9 cellular contexts compared by ENCODE assay signal in the genomic region with DNA sequence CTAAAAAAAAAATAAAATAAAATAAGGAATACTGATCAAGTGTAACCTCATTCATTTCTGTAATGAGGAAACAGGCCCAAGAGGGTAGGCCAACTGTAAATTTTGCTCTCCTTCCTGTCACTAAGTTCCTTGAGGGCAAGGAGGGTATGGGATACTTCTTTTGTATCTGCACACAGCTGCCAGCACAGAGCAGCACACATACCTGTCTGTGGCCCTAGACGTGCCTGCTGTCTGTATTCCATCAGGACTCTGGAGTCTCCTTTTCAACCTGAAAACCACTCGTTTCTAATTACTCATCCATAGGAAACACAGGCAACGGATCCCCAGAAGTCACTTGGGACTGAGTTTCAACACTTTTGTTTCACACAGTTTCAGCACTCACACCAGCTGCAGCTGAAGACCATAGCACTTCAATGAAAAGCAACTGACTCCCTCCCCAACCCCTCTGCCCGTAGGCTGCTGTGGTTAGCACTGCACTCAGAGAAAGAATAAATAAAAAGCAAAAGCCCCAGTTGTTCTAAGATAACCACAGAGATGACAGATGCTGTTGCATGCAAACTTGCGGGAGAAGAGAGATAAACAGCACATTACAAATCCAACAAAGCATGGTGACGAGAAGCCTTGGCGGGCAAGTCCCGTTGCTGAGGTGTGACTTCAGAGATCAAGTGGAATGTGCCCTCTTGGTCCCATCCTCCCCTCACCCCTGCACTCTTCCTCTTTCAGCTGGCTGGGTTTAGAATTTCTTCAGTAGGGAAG. TPM values are rescaled to one million over a fixed set of nuclear protein-coding genes. Genes with fewer than 3 reads are reported as not detected.
DNase-seq lines count a peak whose midpoint lies in the region; ATAC-seq and TF ChIP-seq lines count a peak whose summit lies in the region.
"Had no signal": no experiment of that assay in that cellular context is flagged by ENCODE, and none has a peak within 500 bp of the region (broad histone marks: within the 10 kb centered on the region; RNA-seq: fewer than 3 reads in every experiment).

No MANE protein-coding gene starts in this region.

- H2AFZ ChIP-seq in osteoblast (ENCODE audit: low read length) = no peak overlapping the region

- H3K27ac ChIP-seq in osteoblast (ENCODE audit: low read depth, low read length) = no peak overlapping the region

- peaks cover 5 to 6% of the 10 kb centered on the region in 2 donors for H3K9me3 Mint-ChIP-seq in activated naive CD4-positive, alpha-beta T cell treated with anti-CD3 and anti-CD28 coated beads, Interleukin-2, amount 50 U/mL, for 72 hours

- no peaks in the 10 kb centered on the region for H3K9me3 ChIP-seq in osteoblast (ENCODE audit: low read depth, low read length)

- H3K27ac Mint-ChIP-seq in activated naive CD4-positive, alpha-beta T cell treated with anti-CD3 and anti-CD28 coated beads, Interleukin-2, amount 50 U/mL, for 72 hours = peak overlapping the region; percentile 79 to 93

- TF ChIP-seq CTCF in GM20000 (IDR thresholded peaks at IDR 0.05; ENCODE audit: extremely low read depth, missing control alignments) = no peak
- no peak for TF ChIP-seq CTCF in osteoblast (IDR thresholded peaks at IDR 0.05; ENCODE audit: extremely low read depth, low read depth, low read length)
- TF ChIP-seq CTCF in omental fat pad (IDR thresholded peaks at IDR 0.05) = no peak

- peaks cover 14% of the 10 kb centered on the region for H3K4me1 ChIP-seq in osteoblast (ENCODE audit: insufficient read depth, low read length)

- peaks cover 48 to 58% of the 10 kb centered on the region in 2 donors for H3K36me3 Mint-ChIP-seq in activated naive CD4-positive, alpha-beta T cell treated with anti-CD3 and anti-CD28 coated beads, Interleukin-2, amount 50 U/mL, for 72 hours
- H3K36me3 Mint-ChIP-seq: brain had no signal

- H3K36me3 ChIP-seq in osteoblast (ENCODE audit: insufficient read depth, low read length) = no peaks in the 10 kb centered on the region

- peak; percentile 20 for DNase-seq in DMS79 (lab: John Stamatoyannopoulos, UW)
- DNase-seq in GM20000 (ENCODE audit: low spot score) = peak; percentile 60
- peak; percentile 96 for DNase-seq in Jurkat, Clone E6-1 (ENCODE audit: low read depth, low spot score)
- DNase-seq in activated naive CD4-positive, alpha-beta T cell treated with anti-CD3 and anti-CD28 coated beads, Interleukin-2, amount 50 U/mL, for 72 hours (ENCODE audit: low spot score in 2 of 2) = peak in 1 of 2 donors; percentile 17
- DNase-seq in osteoblast (ENCODE audit: insufficient read length, low spot score, missing footprints) = peak; percentile 29
- no peak for DNase-seq in HuH-7 (ENCODE audit: low spot score)
- DNase-seq in omental fat pad (ENCODE audit: low spot score) = no peak
- no peak for DNase-seq in NCI-H2227 (lab: John Stamatoyannopoulos, UW; ENCODE audit: unreplicated experiment)

- H4K20me1 ChIP-seq in osteoblast (ENCODE audit: insufficient read depth, low read length) = no peaks in the 10 kb centered on the region

- peak overlapping the region; percentile 5 for H3K4me2 ChIP-seq in osteoblast (ENCODE audit: insufficient read depth, low read length)

- H3K4me3 ChIP-seq in Jurkat, Clone E6-1 (ENCODE audit: low read length) = peak overlapping the region; percentile 17
- no peak overlapping the region for H3K4me3 ChIP-seq in osteoblast (ENCODE audit: insufficient read depth, low read length)

- no peaks in the 10 kb centered on the region for H3K79me2 ChIP-seq in osteoblast (ENCODE audit: insufficient read depth, low read length)

- peak; percentile 80 to 93 for ATAC-seq in activated naive CD4-positive, alpha-beta T cell treated with anti-CD3 and anti-CD28 coated beads, Interleukin-2, amount 50 U/mL, for 72 hours
- no peak for ATAC-seq in omental fat pad (ENCODE audit: low FRiP score)

- no peaks in the 10 kb centered on the region for H3K27me3 ChIP-seq in osteoblast (ENCODE audit: insufficient read depth, low read length)

RNA-seq across cellular contexts. Expression of a gene that starts 24.9 kb away (rescaled TPM):
- polyA plus RNA-seq in Jurkat, Clone E6-1 (2012; ENCODE audit: insufficient read depth, insufficient read length) = 12.3 TPM
- total RNA-seq in activated naive CD4-positive, alpha-beta T cell treated with anti-CD3 and anti-CD28 coated beads, Interleukin-2, amount 50 U/mL, for 72 hours = 10 to 100 TPM in 1 of 2 donors, 1 to 10 TPM in 1; 7.3 to 32.0 TPM
- total RNA-seq in osteoblast (13.8 and 16.3 TPM in 2 replicates), omental fat pad (10 to 100 TPM in 1 of 4 donors, 1 to 10 TPM in 3; 2.2 to 11.8 (median 5.0) TPM)

Comparison
In these comparisons a context has a peak if more than half of its experiments do, and no peak if none do; other contexts are left out.
1. DNase-seq: peak in DMS79 (single experiment), GM20000 (single experiment), Jurkat, Clone E6-1 (single experiment) and osteoblast (single experiment); none in HuH-7 (single experiment), omental fat pad (single experiment) and NCI-H2227 (single experiment).